Comparison of ENCODE assay signal across 24 cellular contexts in genomic region chr15:96431787-96432186, GRCh38.
DNase-seq lines count a peak whose midpoint lies in the region; ATAC-seq and TF ChIP-seq lines count a peak whose summit lies in the region.
"Had no signal": no experiment of that assay in that cellular context is flagged by ENCODE, and none has a peak within 500 bp of the region (broad histone marks: within the 10 kb centered on the region; RNA-seq: fewer than 3 reads in every experiment).

No MANE protein-coding gene starts in this region.

- H3K27ac Mint-ChIP-seq in natural killer cell treated with Interleukin-12 subunit alpha and Interleukin-12 subunit beta and Interleukin-15 and Interleukin-18, amount 100 ng/mL, for 72 hours = no peak overlapping the region
- H3K27ac Mint-ChIP-seq: CD14-positive monocyte; CD4-positive, alpha-beta T cell; CD8-positive, alpha-beta memory T cell; GM23338; H9 had no signal

- H3K9me2 ChIP-seq in neural cell (ENCODE audit: insufficient read depth, low read length) = no peaks in the 10 kb centered on the region
- H3K9me2 ChIP-seq in Karpas-422 (replicated peaks; ENCODE audit: insufficient read depth, low read length) = no peaks in the 10 kb centered on the region

- H3K27ac ChIP-seq in neural cell (ENCODE audit: low read length) (no peak overlapping the region), Karpas-422 (ENCODE audit: low read length) (no peak overlapping the region)
- H3K27ac ChIP-seq: A549; BLaER1 treated with 17β-estradiol and CSF1 and Interleukin-3, amounts not matched to agents 10 nM and 100 nM had no signal

- H3K4me1 Mint-ChIP-seq in natural killer cell treated with Interleukin-12 subunit alpha and Interleukin-12 subunit beta and Interleukin-15 and Interleukin-18, amount 100 ng/mL, for 72 hours (ENCODE audit: low read depth in 2 of 2) = no peaks in the 10 kb centered on the region
- H3K4me1 Mint-ChIP-seq: CD14-positive monocyte; CD8-positive, alpha-beta memory T cell had no signal

- H3K27me3 ChIP-seq in neural cell (ENCODE audit: insufficient read depth, low read depth, low read length) = peaks cover 14% of the 10 kb centered on the region
- no peaks in the 10 kb centered on the region for H3K27me3 ChIP-seq in Karpas-422 (ENCODE audit: low read length)
- H3K27me3 ChIP-seq: BLaER1 treated with 17β-estradiol and CSF1 and Interleukin-3, amounts not matched to agents 10 nM and 100 nM had no signal

- H3K4me3 ChIP-seq in neural cell (ENCODE audit: low read length) (no peak overlapping the region), Karpas-422 (ENCODE audit: low read length) (no peak overlapping the region)
- H3K4me3 ChIP-seq: A549; BLaER1 treated with 17β-estradiol and CSF1 and Interleukin-3, amounts not matched to agents 10 nM and 100 nM; GM12878; GM23338 had no signal

- TF ChIP-seq CTCF in neural cell (IDR thresholded peaks at IDR 0.05; ENCODE audit: poor library complexity, severe bottlenecking) (no peak), GM20000 (IDR thresholded peaks at IDR 0.05; ENCODE audit: extremely low read depth, missing control alignments) (no peak)

- H3K9ac ChIP-seq in neural cell (ENCODE audit: low read length) (no peak overlapping the region), Karpas-422 (ENCODE audit: low read length) (no peak overlapping the region)
- H3K9ac ChIP-seq: BLaER1 treated with 17β-estradiol and CSF1 and Interleukin-3, amounts not matched to agents 10 nM and 100 nM had no signal

- no peak overlapping the region for H3K4me3 Mint-ChIP-seq in natural killer cell treated with Interleukin-12 subunit alpha and Interleukin-12 subunit beta and Interleukin-15 and Interleukin-18, amount 100 ng/mL, for 72 hours
- H3K4me3 Mint-ChIP-seq: CD4-positive, alpha-beta T cell; CD8-positive, alpha-beta memory T cell; GM23338; H9 had no signal

- H3K9me3 Mint-ChIP-seq in natural killer cell treated with Interleukin-12 subunit alpha and Interleukin-12 subunit beta and Interleukin-15 and Interleukin-18, amount 100 ng/mL, for 72 hours = no peaks in the 10 kb centered on the region
- H3K9me3 Mint-ChIP-seq: CD4-positive, alpha-beta T cell; GM23338; H9 had no signal

- peak; percentile 32 for TF ChIP-seq EP300 in neural cell (conservative IDR thresholded peaks at IDR 0.05; ENCODE audit: poor library complexity, severe bottlenecking)

- no peak for ATAC-seq in natural killer cell treated with Interleukin-12 subunit alpha and Interleukin-12 subunit beta and Interleukin-15 and Interleukin-18, amount 100 ng/mL, for 72 hours
- ATAC-seq: A549, GM12878, GM23338, HCT116 had no signal

- no peaks in the 10 kb centered on the region for H3F3A ChIP-seq in neural cell (ENCODE audit: insufficient read depth, low read length, poor library complexity, severe bottlenecking)

- H3K27me3 Mint-ChIP-seq in natural killer cell treated with Interleukin-12 subunit alpha and Interleukin-12 subunit beta and Interleukin-15 and Interleukin-18, amount 100 ng/mL, for 72 hours = peaks cover 7% of the 10 kb centered on the region in 2 donors
- H3K27me3 Mint-ChIP-seq: CD8-positive, alpha-beta memory T cell had no signal

- H3K79me2 ChIP-seq in neural cell (replicated peaks; ENCODE audit: insufficient read depth, low read length) (no peaks in the 10 kb centered on the region), Karpas-422 (ENCODE audit: low read length) (no peaks in the 10 kb centered on the region)

- no peak overlapping the region for H3K4me2 ChIP-seq in neural cell (ENCODE audit: low read length)
- H3K4me2 ChIP-seq in Karpas-422 (ENCODE audit: low read depth, low read length, poor library complexity, severe bottlenecking) = no peak overlapping the region
- H3K4me2 ChIP-seq: A549; BLaER1 treated with 17β-estradiol and CSF1 and Interleukin-3, amounts not matched to agents 10 nM and 100 nM; GM23338 had no signal

- H3K36me3 Mint-ChIP-seq in natural killer cell treated with Interleukin-12 subunit alpha and Interleukin-12 subunit beta and Interleukin-15 and Interleukin-18, amount 100 ng/mL, for 72 hours = no peaks in the 10 kb centered on the region
- H3K36me3 Mint-ChIP-seq: CD14-positive monocyte; CD8-positive, alpha-beta memory T cell had no signal

- no peaks in the 10 kb centered on the region for H4K20me1 ChIP-seq in neural cell (ENCODE audit: insufficient read depth)
- H4K20me1 ChIP-seq in Karpas-422 (ENCODE audit: insufficient read depth, low read depth, low read length) = no peaks in the 10 kb centered on the region
- H4K20me1 ChIP-seq: BLaER1 treated with 17β-estradiol and CSF1 and Interleukin-3, amounts not matched to agents 10 nM and 100 nM had no signal

- in situ Hi-C loops in KBM-7 (cut with MboI; ENCODE audit: low pct_unique_long_range_greater_than_20kb, low sequenced_read_pairs) = no loop called here

- no peaks in the 10 kb centered on the region for H3K36me3 ChIP-seq in neural cell (ENCODE audit: insufficient read depth, low read length)
- H3K36me3 ChIP-seq in Karpas-422 (ENCODE audit: insufficient read depth, low read length) = no peaks in the 10 kb centered on the region
- H3K36me3 ChIP-seq: BE2C; BLaER1 treated with 17β-estradiol and CSF1 and Interleukin-3, amounts not matched to agents 10 nM and 100 nM had no signal

- DNase-seq in EH (ENCODE audit: low read depth) (peak; percentile 29), dermis blood vessel endothelial cell (peak; percentile 27), GM20000 (ENCODE audit: low spot score) (no peak), KBM-7 (no peak), Karpas-422 (no peak)
- no peak for DNase-seq in natural killer cell treated with Interleukin-12 subunit alpha and Interleukin-12 subunit beta and Interleukin-15 and Interleukin-18, amount 100 ng/mL, for 72 hours (ENCODE audit: low spot score)
- DNase-seq: 8988T; ACHN; AML-193; BE2C; CD4-positive, alpha-beta T cell; CD8-positive, alpha-beta memory T cell; DMS 273 treated with DMSO at 0.1 percent for 48 hours; DMS53; DMS79 treated with DMSO at 0.1 percent for 48 hours; GDM1; H9 had no signal

- H3K9me3 ChIP-seq in neural cell (ENCODE audit: low read length) (no peaks in the 10 kb centered on the region), Karpas-422 (ENCODE audit: low read length) (peaks cover 13% of the 10 kb centered on the region; the same call in 1 of the 2 replicates)
- H3K9me3 ChIP-seq: A549; BE2C; BLaER1 treated with 17β-estradiol and CSF1 and Interleukin-3, amounts not matched to agents 10 nM and 100 nM had no signal

- no peak overlapping the region for H2AFZ ChIP-seq in neural cell (ENCODE audit: low read depth, low read length)
- no peak overlapping the region for H2AFZ ChIP-seq in Karpas-422 (ENCODE audit: low read length)
- H2AFZ ChIP-seq: GM23338 had no signal

- no peaks in the 10 kb centered on the region for H3K4me1 ChIP-seq in Karpas-422 (ENCODE audit: low read length)
- H3K4me1 ChIP-seq: BE2C; BLaER1 treated with 17β-estradiol and CSF1 and Interleukin-3, amounts not matched to agents 10 nM and 100 nM had no signal

- no peak for TF ChIP-seq RAD21 in neural cell (conservative IDR thresholded peaks at IDR 0.05)

TF ChIP-seq in neural cell, 6 proteins besides CTCF, POLR2A, EP300 and RAD21:
- TF ChIP-seq REST (IDR thresholded peaks at IDR 0.05; ENCODE audit: borderline replicate concordance) (peak; percentile 87), POLR2AphosphoS5 (IDR thresholded peaks at IDR 0.05) (peak; percentile 35), EZH2 (IDR thresholded peaks at IDR 0.05; ENCODE audit: borderline replicate concordance, insufficient read depth, low read length, poor library complexity, severe bottlenecking) (no peak)

Comparison
In these comparisons a context has a peak if more than half of its experiments do, and no peak if none do; other contexts are left out.
1. DNase-seq: peak in EH (single experiment) and dermis blood vessel endothelial cell (single experiment); none in natural killer cell treated with Interleukin-12 subunit alpha and Interleukin-12 subunit beta and Interleukin-15 and Interleukin-18, amount 100 ng/mL, for 72 hours (single experiment), GM20000 (single experiment), KBM-7 (single experiment) and Karpas-422 (single experiment).